24 cellular contexts compared by ENCODE assay signal in the genomic region with DNA sequence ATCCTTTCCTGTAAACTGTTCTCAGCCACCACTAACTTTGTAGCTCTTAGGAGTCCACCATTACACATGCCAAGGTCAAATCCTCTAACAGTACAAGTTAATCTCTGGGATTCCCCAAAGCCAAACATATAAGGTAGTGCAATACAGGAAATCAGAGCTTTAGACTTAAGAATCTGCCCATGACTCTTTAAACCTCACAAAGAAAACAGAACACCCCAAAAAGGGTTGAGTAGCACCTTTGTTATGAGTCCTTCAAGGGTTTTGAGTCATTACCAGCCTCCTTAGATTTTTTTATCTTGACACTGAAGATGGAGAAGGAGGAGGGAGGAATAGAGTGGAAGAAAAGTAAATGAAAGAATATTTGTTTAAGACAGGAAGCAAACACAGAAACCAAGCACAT.
"Had no signal": no experiment of that assay in that cellular context is flagged by ENCODE, and none has a peak within 500 bp of the region (broad histone marks: within the 10 kb centered on the region; RNA-seq: fewer than 3 reads in every experiment).

No MANE protein-coding gene starts in this region.

- H3K27me3 ChIP-seq: hepatocyte, right lobe of liver, spleen, tibial artery, upper lobe of right lung, vagina had no signal

- H3K36me3 ChIP-seq: left ventricle myocardium inferior, lower lobe of right lung, prostate gland, right lobe of liver, spleen, tibial artery, upper lobe of right lung, vagina had no signal

- H2AFZ ChIP-seq: hepatocyte, parathyroid adenoma had no signal

- H3K27ac ChIP-seq: coronary artery, hepatocyte, left ventricle myocardium inferior, lower lobe of right lung, parathyroid adenoma, prostate gland, right lobe of liver, spleen, tibial artery, upper lobe of right lung, vagina had no signal

- H3K9me3 ChIP-seq: left ventricle myocardium inferior, lower lobe of right lung, prostate gland, right lobe of liver, spleen, tibial artery, upper lobe of right lung, vagina had no signal

- H3K4me2 ChIP-seq: hepatocyte had no signal

- DNase-seq: effector CD4-positive, alpha-beta T cell; endodermal cell; erythroblast; foreskin melanocyte; head of caudate nucleus; left ventricle myocardium inferior; lower lobe of right lung; naive B cell; nephron progenitor cell; right lobe of liver; spleen; stimulated activated CD4-positive, alpha-beta T cell treated with anti-CD3 and anti-CD28 coated beads, Interleukin-15, amount 100 ng/mL, for 24 hours; stimulated activated CD4-positive, alpha-beta T cell treated with anti-CD3 and anti-CD28 coated beads, Interleukin-1b, Interleukin-23, amount 100 ng/mL, for 48 hours; stimulated activated CD4-positive, alpha-beta T cell treated with anti-CD3 and anti-CD28 coated beads, Interleukin-4, amount 100 ng/mL, for 24 hours; tibial artery; upper lobe of right lung had no signal

- H3K4me1 ChIP-seq: left ventricle myocardium inferior, lower lobe of right lung, parathyroid adenoma, prostate gland, right lobe of liver, spleen, tibial artery, upper lobe of right lung, vagina had no signal

- H3K9ac ChIP-seq: parathyroid adenoma had no signal

- FAIRE-seq: endothelial cell of umbilical vein, islet of Langerhans had no signal

- ATAC-seq: lower lobe of right lung; right lobe of liver; stimulated activated memory B cell treated with anti-CD40 and anti-IgM and Interleukin-4, amounts not matched to agents 10 μg/mL and 1 μg/mL and 100 μg/mL, for 72 hours; upper lobe of right lung had no signal

- H3K4me3 ChIP-seq: coronary artery, hepatocyte, left ventricle myocardium inferior, lower lobe of right lung, prostate gland, right lobe of liver, spleen, tibial artery, upper lobe of right lung, vagina had no signal
